ENCODE assay signal across 2 cellular contexts in genomic region chrX:130799393-130799792, GRCh38.
TF ChIP-seq lines count a peak whose summit lies in the region.

No MANE protein-coding gene starts in this region.

TF ChIP-seq in IMR-90, 13 proteins besides CTCF, POLR2A, EP300 and RAD21 (continued from another document):
- no peak for TF ChIP-seq USF2 (IDR thresholded peaks at IDR 0.05; ENCODE audit: low read depth, low read length)

TF ChIP-seq in WTC11, 78 proteins besides CTCF, POLR2A, EP300 and RAD21:
- TF ChIP-seq AR (CRISPR knock-in tag; IDR thresholded peaks at IDR 0.05): no peak
- TF ChIP-seq ZNF263 (CRISPR knock-in tag; IDR thresholded peaks at IDR 0.05; ENCODE audit: low read depth): no peak
- TF ChIP-seq, protein P1, sequence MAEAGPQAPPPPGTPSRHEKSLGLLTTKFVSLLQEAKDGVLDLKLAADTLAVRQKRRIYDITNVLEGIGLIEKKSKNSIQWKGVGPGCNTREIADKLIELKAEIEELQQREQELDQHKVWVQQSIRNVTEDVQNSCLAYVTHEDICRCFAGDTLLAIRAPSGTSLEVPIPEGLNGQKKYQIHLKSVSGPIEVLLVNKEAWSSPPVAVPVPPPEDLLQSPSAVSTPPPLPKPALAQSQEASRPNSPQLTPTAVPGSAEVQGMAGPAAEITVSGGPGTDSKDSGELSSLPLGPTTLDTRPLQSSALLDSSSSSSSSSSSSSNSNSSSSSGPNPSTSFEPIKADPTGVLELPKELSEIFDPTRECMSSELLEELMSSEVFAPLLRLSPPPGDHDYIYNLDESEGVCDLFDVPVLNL (CRISPR knock-in tag; IDR thresholded peaks at IDR 0.05; ENCODE audit: borderline replicate concordance, low read depth): no peak
- no peak for TF ChIP-seq RORB (CRISPR knock-in tag; IDR thresholded peaks at IDR 0.05)
- TF ChIP-seq GRHL2 (CRISPR knock-in tag; IDR thresholded peaks at IDR 0.05; ENCODE audit: insufficient replicate concordance, severe bottlenecking): no peak
- no peak for TF ChIP-seq SOX15 (CRISPR knock-in tag; IDR thresholded peaks at IDR 0.05)
- TF ChIP-seq ZNF317 (CRISPR knock-in tag; IDR thresholded peaks at IDR 0.05; ENCODE audit: borderline replicate concordance, low read depth): no peak
